9 cellular contexts compared by ENCODE assay signal in genomic region chr3:73094127-73094526, GRCh38. TPM values are rescaled to one million over a fixed set of nuclear protein-coding genes. Genes with fewer than 3 reads are reported as not detected.
DNase-seq lines count a peak whose midpoint lies in the region; ATAC-seq and TF ChIP-seq lines count a peak whose summit lies in the region.
"Had no signal": no experiment of that assay in that cellular context is flagged by ENCODE, and none has a peak within 500 bp of the region (broad histone marks: within the 10 kb centered on the region; RNA-seq: fewer than 3 reads in every experiment).

No MANE protein-coding gene starts in this region.

- H3K4me3 ChIP-seq in cardiac fibroblast (replicated peaks in 1 of 2; ENCODE audit: low read depth in 2 of 2, low read length in 2 of 2): no peak overlapping the region
- no peak overlapping the region for H3K4me3 ChIP-seq in OCI-LY7 (ENCODE audit: low read depth, low read length, poor library complexity, severe bottlenecking)

- H3K9me3 ChIP-seq in OCI-LY7 (ENCODE audit: low read length): no peaks in the 10 kb centered on the region

- DNase-seq in A172 (ENCODE audit: low spot score): peak; percentile 72
- DNase-seq in NCI-H460 (ENCODE audit: extremely low read depth, low read depth): peak; percentile 28
- no peak for DNase-seq in cardiac fibroblast (ENCODE audit: low read depth in 2 of 2)
- no peak for DNase-seq in OCI-LY7 (ENCODE audit: low spot score)
- no peak for DNase-seq in NCI-H2107 (lab: John Stamatoyannopoulos, UW)
- DNase-seq: GOT3 had no signal

- no peaks in the 10 kb centered on the region for H3K4me1 ChIP-seq in OCI-LY7 (ENCODE audit: insufficient read depth, low read length, poor library complexity, severe bottlenecking)

- intact Hi-C loops in OCI-LY7 (cut with micrococcal nuclease; ENCODE audit: unreplicated experiment): no loop called here

- H2AFZ ChIP-seq in OCI-LY7 (ENCODE audit: low read length): no peak overlapping the region

- no TSS peak for BruUV-seq in OCI-LY7 (replicated peaks; lab: Mats Ljungman, UMichigan)

- TF ChIP-seq CTCF in cardiac fibroblast (IDR thresholded peaks at IDR 0.05; ENCODE audit: low read depth, low read length) (peak; percentile 18), OCI-LY7 (conservative IDR thresholded peaks at IDR 0.05; ENCODE audit: low read length) (no peak)

- no peaks in the 10 kb centered on the region for H3K36me3 ChIP-seq in OCI-LY7 (ENCODE audit: insufficient read depth, low read length)

- CTCF ChIA-PET in OCI-LY7 (lab: Charles Lee; ENCODE audit: unreplicated experiment): no interaction called here

- H3K4me2 ChIP-seq in OCI-LY7 (ENCODE audit: low read length): no peak overlapping the region

- POLR2A ChIA-PET in OCI-LY7 (lab: Charles Lee): no interaction called here

- H4K20me1 ChIP-seq in OCI-LY7 (ENCODE audit: insufficient read depth, low read length): no peaks in the 10 kb centered on the region

- no peaks in the 10 kb centered on the region for H3K79me2 ChIP-seq in OCI-LY7 (ENCODE audit: insufficient read depth, low read depth, low read length)

- ATAC-seq in GM19372 (IDR thresholded peaks at IDR 0.05; ENCODE audit: low read depth, unreplicated experiment): peak; percentile 78
- no peak for ATAC-seq in HG02981 (IDR thresholded peaks at IDR 0.05; ENCODE audit: unreplicated experiment)
- ATAC-seq in GM18909 (IDR thresholded peaks at IDR 0.05; ENCODE audit: poor library complexity, unreplicated experiment): no peak

- no peaks in the 10 kb centered on the region for H3K9me2 ChIP-seq in OCI-LY7 (ENCODE audit: insufficient read depth, low read length)

- no peak overlapping the region for H3K27ac ChIP-seq in OCI-LY7 (ENCODE audit: low read depth, low read length, poor library complexity, severe bottlenecking)

RNA-seq across cellular contexts. Expression of gene EBLN2, which starts 32.7 kb away (rescaled TPM):
- total RNA-seq in A172 (2014; rRNA removed; shearing (Covaris generic)): 0.41 and 2.1 TPM in 2 replicates
- total RNA-seq in NCI-H460 (2014; rRNA removed; shearing (Covaris generic)): 2.7 and 3.4 TPM in 2 replicates
- polyA plus RNA-seq in NCI-H460 (2014; cell fraction: nucleus; rRNA removed): 7.0 and 7.1 TPM in 2 replicates
- total RNA-seq in OCI-LY7 (2014; rRNA removed; shearing (Covaris generic)): 10.5 and 11.1 TPM in 2 replicates
- total RNA-seq in OCI-LY7 (2022): 9.3 and 9.5 TPM in 2 replicates

Comparison
In these comparisons a context has a peak if more than half of its experiments do, and no peak if none do; other contexts are left out.
1. DNase-seq: peak in A172 (single experiment) and NCI-H460 (single experiment); none in cardiac fibroblast (0 of 2), OCI-LY7 (single experiment) and NCI-H2107 (single experiment).